In the genomic region with DNA sequence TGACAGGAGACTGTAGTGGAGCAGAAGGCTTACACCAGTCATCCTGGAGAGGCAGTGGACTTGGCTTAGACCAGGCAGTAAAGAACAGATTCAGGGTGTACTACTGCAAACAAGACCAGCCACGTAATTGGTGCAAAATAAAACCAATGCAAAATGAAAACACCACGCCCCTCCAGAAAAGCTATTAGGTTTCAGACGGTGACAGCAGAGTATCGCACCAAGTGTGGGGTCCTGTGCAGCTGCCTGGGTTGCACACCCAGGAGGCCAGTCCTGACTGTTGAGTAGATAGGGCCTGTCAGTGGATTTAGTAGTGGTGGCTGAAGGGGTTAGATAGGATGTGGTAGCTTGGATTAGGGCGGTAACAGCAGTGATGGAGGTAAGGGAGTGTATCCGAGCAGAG, we compare ENCODE assay signal across 18 cellular contexts. TPM values are rescaled to one million over a fixed set of nuclear protein-coding genes. Genes with fewer than 3 reads are reported as not detected.
A peak's percentile ranks its signal among the peaks of the same experiment; 100 is the strongest.
DNase-seq lines count a peak whose midpoint lies in the region; ATAC-seq, FAIRE-seq and TF ChIP-seq lines count a peak whose summit lies in the region.
"Had no signal": no experiment of that assay in that cellular context is flagged by ENCODE, and none has a peak within 500 bp of the region (broad histone marks: within the 10 kb centered on the region; RNA-seq: fewer than 3 reads in every experiment).

No MANE protein-coding gene starts in this region.

- FAIRE-seq in kidney (lab: Jason Lieb, UNC) = no peak
- FAIRE-seq: A549, H1 had no signal

- H4K8ac ChIP-seq in IMR-90 (ENCODE audit: low read depth in 2 of 2, low read length in 2 of 2) = no peak overlapping the region

- in situ Hi-C loops in IMR-90 (cut with MboI; ENCODE audit: low sequenced_read_pairs) = no loop called here

- no peak overlapping the region for H3K14ac ChIP-seq in IMR-90 (replicated peaks; ENCODE audit: low read depth, low read length)

- no peak for ATAC-seq in CD8-positive, alpha-beta T cell
- ATAC-seq in IMR-90 (ENCODE audit: low read depth) (no peak), T-helper 17 cell (no peak), HG03097 (IDR thresholded peaks at IDR 0.05; ENCODE audit: low FRiP score, unreplicated experiment) (no peak)
- ATAC-seq: A549 had no signal

- no peak overlapping the region for H4K91ac ChIP-seq in IMR-90 (ENCODE audit: insufficient read depth, low read depth, low read length)

- no peak overlapping the region for H2AK5ac ChIP-seq in IMR-90 (ENCODE audit: low read depth, low read length)

- peaks cover 10% of the 10 kb centered on the region for H3K4me1 ChIP-seq in CD8-positive, alpha-beta T cell (ENCODE audit: insufficient read depth, low read length)
- H3K4me1 ChIP-seq in IMR-90 (ENCODE audit: control insufficient read depth, insufficient read depth, low read length) (peaks cover 11% of the 10 kb centered on the region), kidney (ENCODE audit: control insufficient read depth in 1 of 2, insufficient read depth in 1 of 2, low read depth in 1 of 2, low read length in 2 of 2) (peaks cover 17 to 18% of the 10 kb centered on the region in 2 donors)

- no peak overlapping the region for H2BK5ac ChIP-seq in IMR-90 (ENCODE audit: low read depth, low read length, poor library complexity, severe bottlenecking)

- TF ChIP-seq POLR2A in IMR-90 (IDR thresholded peaks at IDR 0.05; ENCODE audit: low read depth, low read length) = no peak

- no peak for TF ChIP-seq RAD21 in IMR-90 (IDR thresholded peaks at IDR 0.05; ENCODE audit: low read length)

- H2AFZ ChIP-seq in IMR-90 (replicated peaks; ENCODE audit: low read length, poor library complexity) = peak overlapping the region; percentile 51

- DNase-seq in CD8-positive, alpha-beta T cell = no peak
- DNase-seq in IMR-90 (no peak), T-helper 17 cell (no peak), neural crest cell (ENCODE audit: low read depth, low spot score) (no peak), kidney (no peak), NCI-H2029 (lab: John Stamatoyannopoulos, UW) (no peak)
- DNase-seq: CD8-positive, alpha-beta memory T cell; DMS 273 treated with DMSO at 0.1 percent for 48 hours; HFFc6 had no signal

- no peaks in the 10 kb centered on the region for H3K9me3 ChIP-seq in CD8-positive, alpha-beta T cell (ENCODE audit: low read length)
- H3K9me3 ChIP-seq in IMR-90 (ENCODE audit: control insufficient read depth, insufficient read depth, low read length) = no peaks in the 10 kb centered on the region
- H3K9me3 ChIP-seq in T-helper 17 cell (ENCODE audit: control insufficient read depth, low read length, poor library complexity, severe bottlenecking) = no peaks in the 10 kb centered on the region
- H3K9me3 ChIP-seq in kidney (ENCODE audit: control insufficient read depth in 1 of 2, low read length in 2 of 2) = no peaks in the 10 kb centered on the region
- H3K9me3 ChIP-seq: A549, HAP-1 had no signal

- CTCF ChIA-PET in CD8-positive, alpha-beta T cell (lab: Charles Lee) = interaction anchor here (1.1 to 4.9 kb wide), 4 partner anchors 8 to 226 kb away, joined by 3 to 20 read pairs (median 4); no protein-coding TSS in a partner anchor
- CTCF ChIA-PET in IMR-90 (lab: Yijun Ruan, JAX) = interaction anchor here (0.9 kb wide), 1 partner anchor 14 kb away, joined by 3 read pairs; a partner anchor contains a TSS

- H3K27ac ChIP-seq in CD8-positive, alpha-beta T cell (ENCODE audit: low read depth, low read length) = no peak overlapping the region
- H3K27ac ChIP-seq in IMR-90 (ENCODE audit: insufficient read depth, low read length) (no peak overlapping the region), kidney (ENCODE audit: low read depth in 2 of 2, low read length in 2 of 2) (no peak overlapping the region)
- H3K27ac ChIP-seq: A549, HL-60 had no signal

- dilution Hi-C loops in IMR-90 (cut with HindIII; ENCODE audit: low sequenced_read_pairs, unreplicated experiment) = no loop called here

- no peaks in the 10 kb centered on the region; the same call in 1 of the 2 replicates for H3K9me1 ChIP-seq in IMR-90 (ENCODE audit: insufficient read depth, low read length)

- no peak overlapping the region for H4K5ac ChIP-seq in IMR-90 (ENCODE audit: low read depth, low read length)

- peaks cover 2% of the 10 kb centered on the region for H3K36me3 Mint-ChIP-seq in CD8-positive, alpha-beta T cell
- H3K36me3 Mint-ChIP-seq in T-helper 17 cell (ENCODE audit: low read depth) = no peaks in the 10 kb centered on the region
- peaks cover 3% of the 10 kb centered on the region for H3K36me3 Mint-ChIP-seq in neural crest cell (ENCODE audit: low read depth)

- no peak overlapping the region for H3K23ac ChIP-seq in IMR-90 (ENCODE audit: low read depth, low read length)

- no peak overlapping the region for H2BK15ac ChIP-seq in IMR-90 (ENCODE audit: low read depth, low read length)

- no peak overlapping the region for H3K4ac ChIP-seq in IMR-90 (ENCODE audit: low read depth, low read length)

- 92% methylated on average over 4 of the region's 6 CpGs; no CpG with 5 or more reads in 1 of the 2 experiments for WGBS in IMR-90 (ENCODE audit: extremely low coverage in 2 of 2, insufficient read length in 1 of 2), 2 experiments

- no TSS peak for BruUV-seq in IMR-90 (replicated peaks; lab: Mats Ljungman, UMichigan)

- peak overlapping the region; percentile 32 for H3K27ac Mint-ChIP-seq in CD8-positive, alpha-beta T cell
- H3K27ac Mint-ChIP-seq in T-helper 17 cell = peak overlapping the region; percentile 47
- no peak overlapping the region for H3K27ac Mint-ChIP-seq in neural crest cell (ENCODE audit: unreplicated experiment)
- H3K27ac Mint-ChIP-seq: HFFc6 had no signal

- H3K56ac ChIP-seq in IMR-90 (ENCODE audit: extremely low read depth, insufficient read depth, low read length) = no peak overlapping the region

- H3K36me3 ChIP-seq in CD8-positive, alpha-beta T cell (ENCODE audit: insufficient read depth, low read length) = no peaks in the 10 kb centered on the region
- H3K36me3 ChIP-seq in IMR-90 (ENCODE audit: control insufficient read depth, insufficient read depth, low read length) (no peaks in the 10 kb centered on the region), kidney (ENCODE audit: control insufficient read depth in 1 of 2, insufficient read depth in 2 of 2, low read length in 2 of 2) (no peaks in the 10 kb centered on the region)

- no peak overlapping the region for H2BK120ac ChIP-seq in IMR-90 (ENCODE audit: low read depth, low read length)

- POLR2A ChIA-PET in CD8-positive, alpha-beta T cell (lab: Charles Lee) = interaction anchor here (0.9 kb wide), 1 partner anchor 9 kb away, joined by 3 read pairs; no protein-coding TSS in a partner anchor
- POLR2A ChIA-PET in IMR-90 (lab: Charles Lee; ENCODE audit: unreplicated experiment) = no interaction called here

- H3K27me3 ChIP-seq in CD8-positive, alpha-beta T cell (ENCODE audit: insufficient read depth, low read length) = no peaks in the 10 kb centered on the region
- H3K27me3 ChIP-seq in IMR-90 (ENCODE audit: control insufficient read depth, insufficient read depth, low read length) = no peaks in the 10 kb centered on the region

- H2BK20ac ChIP-seq in IMR-90 (ENCODE audit: low read depth, low read length) = no peak overlapping the region

- no peaks in the 10 kb centered on the region for H3K9me3 Mint-ChIP-seq in CD8-positive, alpha-beta T cell
- H3K9me3 Mint-ChIP-seq in neural crest cell = no peaks in the 10 kb centered on the region
- H3K9me3 Mint-ChIP-seq: CD14-positive monocyte; CD8-positive, alpha-beta memory T cell; HFFc6 had no signal

- H3K9ac ChIP-seq in IMR-90 (ENCODE audit: low read depth, low read length) (no peak overlapping the region), kidney (ENCODE audit: low read length in 2 of 2) (no peak overlapping the region)

- H2AK9ac ChIP-seq in IMR-90 (replicated peaks; ENCODE audit: low read depth, low read length, poor library complexity) = no peak overlapping the region

- peaks cover 0 to 16% of the 10 kb centered on the region in 2 experiments; a peak in 2 of 4 replicates for H3K79me1 ChIP-seq in IMR-90 (ENCODE audit: low read depth in 1 of 2, low read length in 2 of 2)

- H3K4me3 Mint-ChIP-seq in CD8-positive, alpha-beta T cell = no peak overlapping the region
- no peak overlapping the region for H3K4me3 Mint-ChIP-seq in T-helper 17 cell
- H3K4me3 Mint-ChIP-seq in neural crest cell = peak overlapping the region; percentile 36
- H3K4me3 Mint-ChIP-seq: CD14-positive monocyte; CD8-positive, alpha-beta memory T cell; HFFc6 had no signal

- TF ChIP-seq CTCF in CD8-positive, alpha-beta T cell (IDR thresholded peaks at IDR 0.05) = no peak
- TF ChIP-seq CTCF in IMR-90 (conservative IDR thresholded peaks at IDR 0.05; ENCODE audit: low read depth, low read length) = no peak
- TF ChIP-seq CTCF in neural crest cell (conservative IDR thresholded peaks at IDR 0.05) = no peak
- TF ChIP-seq CTCF in kidney (IDR thresholded peaks at IDR 0.05; ENCODE audit: borderline replicate concordance, extremely low read depth, insufficient read depth) = no peak

- no peak overlapping the region for H3K4me2 ChIP-seq in IMR-90 (ENCODE audit: low read depth, low read length)
- H3K4me2 ChIP-seq: A549 had no signal

- H3K18ac ChIP-seq in IMR-90 (ENCODE audit: low read depth, low read length) = no peak overlapping the region

- intact Hi-C loops in CD8-positive, alpha-beta T cell (cut with DNase I, micrococcal nuclease) = no loop called here
- intact Hi-C loops in IMR-90 (cut with micrococcal nuclease) (no loop called here), kidney (cut with DNase I) (no loop called here)

- no peaks in the 10 kb centered on the region for H3K27me3 Mint-ChIP-seq in CD8-positive, alpha-beta T cell (ENCODE audit: low read depth)
- H3K27me3 Mint-ChIP-seq in T-helper 17 cell (no peaks in the 10 kb centered on the region), neural crest cell (ENCODE audit: low read depth) (no peaks in the 10 kb centered on the region)
- H3K27me3 Mint-ChIP-seq: CD8-positive, alpha-beta memory T cell had no signal

- no peak overlapping the region for H3K4me3 ChIP-seq in CD8-positive, alpha-beta T cell (ENCODE audit: low read depth, low read length)
- H3K4me3 ChIP-seq in IMR-90 (ENCODE audit: insufficient read depth, low read depth, low read length) = no peak overlapping the region
- H3K4me3 ChIP-seq in kidney (ENCODE audit: low read length in 2 of 2) = no peak overlapping the region
- H3K4me3 ChIP-seq: A549, HAP-1 had no signal

- no peaks in the 10 kb centered on the region for H4K20me1 ChIP-seq in IMR-90 (ENCODE audit: insufficient read depth, low read length)

- H3K4me1 Mint-ChIP-seq in CD8-positive, alpha-beta T cell (ENCODE audit: low read depth) = peaks cover 9% of the 10 kb centered on the region
- peaks cover 9% of the 10 kb centered on the region for H3K4me1 Mint-ChIP-seq in T-helper 17 cell
- H3K4me1 Mint-ChIP-seq in neural crest cell = peaks cover 11% of the 10 kb centered on the region

RNA-seq across cellular contexts. Expression of a gene that starts 5.4 kb away (rescaled TPM):
- 10 to 100 TPM; 37.0 to 40.8 TPM for total RNA-seq in CD8-positive, alpha-beta T cell
- total RNA-seq in IMR-90 (2012; rRNA removed) (18.1 TPM in 2 replicates), T-helper 17 cell (10 to 100 TPM; 35.2 to 38.5 TPM), neural crest cell (103 TPM in 2 replicates), kidney (92.3 TPM)
- polyA plus RNA-seq in IMR-90 (2012; rRNA removed) (67.1 and 94.5 TPM in 2 replicates), kidney (ENCODE audit: insufficient read depth, low read depth, low replicate concordance) (51.4 TPM)
- polyA plus RNA-seq in IMR-90 (2012; cell fraction: cytosol; rRNA removed) = 79.9 and 102 TPM in 2 replicates
- polyA plus RNA-seq in IMR-90 (2012; cell fraction: nucleus; rRNA removed; ENCODE audit: low replicate concordance) = 44.8 and 64.7 TPM in 2 replicates

RNA-seq across cellular contexts. Expression of a gene that starts 13.5 kb away (rescaled TPM):
- 1 to 10 TPM in 1 of 2 experiments, under 1 TPM in 1; 0.60 to 1.6 TPM for total RNA-seq in CD8-positive, alpha-beta T cell
- total RNA-seq in IMR-90 (2012; rRNA removed) = 10.4 and 13.1 TPM in 2 replicates
- 11.3 and 12.1 TPM in 2 replicates for polyA plus RNA-seq in IMR-90 (2012; rRNA removed)
- 16.3 and 18.8 TPM in 2 replicates for polyA plus RNA-seq in IMR-90 (2012; cell fraction: cytosol; rRNA removed)
- 3.4 and 7.9 TPM in 2 replicates for polyA plus RNA-seq in IMR-90 (2012; cell fraction: nucleus; rRNA removed; ENCODE audit: low replicate concordance)
- total RNA-seq in T-helper 17 cell = 1 to 10 TPM; 1.5 to 1.9 TPM
- 54.8 and 55.6 TPM in 2 replicates for total RNA-seq in neural crest cell
- total RNA-seq in kidney = 1.8 TPM
- 0.49 TPM for polyA plus RNA-seq in kidney (ENCODE audit: insufficient read depth, low read depth, low replicate concordance)

RNA-seq across cellular contexts. Expression of a gene that starts 32.4 kb away (rescaled TPM):
- total RNA-seq in CD8-positive, alpha-beta T cell = 10 to 100 TPM; 35.2 to 37.5 TPM
- 6.5 and 7.5 TPM in 2 replicates for total RNA-seq in IMR-90 (2012; rRNA removed)
- 14.1 and 16.3 TPM in 2 replicates for polyA plus RNA-seq in IMR-90 (2012; rRNA removed)
- polyA plus RNA-seq in IMR-90 (2012; cell fraction: cytosol; rRNA removed) = 13.3 and 22.9 TPM in 2 replicates
- 23.0 and 32.5 TPM in 2 replicates for polyA plus RNA-seq in IMR-90 (2012; cell fraction: nucleus; rRNA removed; ENCODE audit: low replicate concordance)
- total RNA-seq in T-helper 17 cell = 10 to 100 TPM; 24.8 to 25.3 TPM
- 67.2 and 71.9 TPM in 2 replicates for total RNA-seq in neural crest cell
- total RNA-seq in kidney = 28.3 TPM
- polyA plus RNA-seq in kidney (ENCODE audit: insufficient read depth, low read depth, low replicate concordance) = 23.3 TPM

RNA-seq across cellular contexts. Expression of a gene that starts 37.3 kb away (rescaled TPM):
- total RNA-seq in CD8-positive, alpha-beta T cell = not detected
- total RNA-seq in IMR-90 (2012; rRNA removed) = not detected in 2 replicates
- not detected in 2 replicates for polyA plus RNA-seq in IMR-90 (2012; rRNA removed)
- not detected in 2 replicates for polyA plus RNA-seq in IMR-90 (2012; cell fraction: cytosol; rRNA removed)
- polyA plus RNA-seq in IMR-90 (2012; cell fraction: nucleus; rRNA removed; ENCODE audit: low replicate concordance) = not detected in 2 replicates
- total RNA-seq in T-helper 17 cell = under 1 TPM; 0.22 to 0.31 TPM
- total RNA-seq in neural crest cell = not detected in 2 replicates
- total RNA-seq in kidney = not detected
- not detected for polyA plus RNA-seq in kidney (ENCODE audit: insufficient read depth, low read depth, low replicate concordance)
- total RNA-seq: Daoy, H1, HFFc6 had no signal
- polyA plus RNA-seq: A549; AG04450; BJ; CD14-positive monocyte; CD8-positive, alpha-beta memory T cell had no signal

RNA-seq across cellular contexts. Expression of a gene that starts 50.3 kb away (rescaled TPM):
- total RNA-seq in CD8-positive, alpha-beta T cell = under 1 TPM; 0.25 to 0.41 TPM
- total RNA-seq in IMR-90 (2012; rRNA removed) (under 0.01 TPM in 2 replicates), T-helper 17 cell (1 to 10 TPM in 1 of 2 donors, under 1 TPM in 1; 0.65 to 1.3 TPM), neural crest cell (0.39 and 0.98 TPM in 2 replicates), kidney (8.7 TPM)
- polyA plus RNA-seq in IMR-90 (2012; rRNA removed) (0.68 and 0.86 TPM in 2 replicates), kidney (ENCODE audit: insufficient read depth, low read depth, low replicate concordance) (32.0 TPM)
- 1.1 and 2.2 TPM in 2 replicates for polyA plus RNA-seq in IMR-90 (2012; cell fraction: cytosol; rRNA removed)
- 0.86 and 1.1 TPM in 2 replicates for polyA plus RNA-seq in IMR-90 (2012; cell fraction: nucleus; rRNA removed; ENCODE audit: low replicate concordance)
